Comparison of ENCODE assay signal across 1 cellular context in the genomic region with DNA sequence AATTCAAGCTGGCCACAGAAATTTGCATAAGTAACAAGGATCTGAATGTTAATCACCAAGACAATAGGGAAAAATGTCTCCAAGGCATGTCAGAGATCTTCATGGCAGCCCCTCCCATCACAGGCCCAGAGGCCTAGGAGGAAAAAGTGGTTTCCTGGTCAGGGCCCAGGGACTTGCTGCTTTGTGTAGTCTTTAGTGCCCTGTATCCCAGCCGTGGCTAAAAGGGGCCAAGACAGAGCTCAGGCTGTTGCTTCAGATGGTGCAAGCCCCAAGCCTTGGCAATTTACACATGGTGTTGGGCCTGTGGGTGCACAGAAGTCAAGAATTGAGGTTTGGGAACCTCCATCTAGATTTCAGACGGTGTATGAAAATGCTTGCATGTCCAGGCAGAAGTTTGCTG.
TF ChIP-seq lines count a peak whose summit lies in the region.

No MANE protein-coding gene starts in this region.

TF ChIP-seq in K562, 482 proteins besides CTCF, POLR2A, EP300 and RAD21 (continued from another document):
- TF ChIP-seq, protein P1, sequence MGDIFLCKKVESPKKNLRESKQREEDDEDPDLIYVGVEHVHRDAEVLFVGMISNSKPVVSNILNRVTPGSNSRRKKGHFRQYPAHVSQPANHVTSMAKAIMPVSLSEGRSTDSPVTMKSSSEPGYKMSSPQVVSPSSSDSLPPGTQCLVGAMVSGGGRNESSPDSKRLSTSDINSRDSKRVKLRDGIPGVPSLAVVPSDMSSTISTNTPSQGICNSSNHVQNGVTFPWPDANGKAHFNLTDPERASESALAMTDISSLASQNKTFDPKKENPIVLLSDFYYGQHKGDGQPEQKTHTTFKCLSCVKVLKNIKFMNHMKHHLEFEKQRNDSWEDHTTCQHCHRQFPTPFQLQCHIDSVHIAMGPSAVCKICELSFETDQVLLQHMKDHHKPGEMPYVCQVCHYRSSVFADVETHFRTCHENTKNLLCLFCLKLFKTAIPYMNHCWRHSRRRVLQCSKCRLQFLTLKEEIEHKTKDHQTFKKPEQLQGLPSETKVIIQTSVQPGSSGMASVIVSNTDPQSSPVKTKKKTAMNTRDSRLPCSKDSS (IDR thresholded peaks at IDR 0.05; ENCODE audit: low read depth, partially characterized antibody), result peak; percentile 76
- peak; percentile 67; the same call in 1 of the 2 replicates for TF ChIP-seq TRIM28 (IDR thresholded peaks at IDR 0.05)
